1 cellular context compared by ENCODE assay signal in genomic region chr17:50151041-50151936, GRCh38.
TF ChIP-seq lines count a peak whose summit lies in the region.

No MANE protein-coding gene starts in this region.

TF ChIP-seq in GM12878, 131 proteins besides CTCF, POLR2A, EP300 and RAD21 (continues in another document):
- TF ChIP-seq MYC (IDR thresholded peaks at IDR 0.05; ENCODE audit: insufficient read depth, insufficient read length, insufficient replicate concordance, low read length, severe bottlenecking) (peak; percentile 37), SMARCA5 (IDR thresholded peaks at IDR 0.05) (peak; percentile 76; the same call in 1 of the 2 replicates), SUPT20H (IDR thresholded peaks at IDR 0.05; ENCODE audit: borderline replicate concordance, control insufficient read depth, low read depth, low read length) (no peak), TBL1XR1 (IDR thresholded peaks at IDR 0.05; ENCODE audit: low read depth, low read length) (0 out of 2 replicates have a peak, but pooled peaks have one; percentile 26), MYB (IDR thresholded peaks at IDR 0.05; ENCODE audit: borderline replicate concordance, low read depth, low read length) (no peak), POLR2AphosphoS2 (IDR thresholded peaks at IDR 0.05; ENCODE audit: low read depth, low read length) (no peak), CBX5 (IDR thresholded peaks at IDR 0.05; ENCODE audit: low read depth) (no peak), IRF5 (IDR thresholded peaks at IDR 0.05; ENCODE audit: borderline replicate concordance) (no peak), E2F4 (IDR thresholded peaks at IDR 0.05; ENCODE audit: low read depth, low read length) (no peak), TARDBP (IDR thresholded peaks at IDR 0.05; ENCODE audit: borderline replicate concordance) (no peak; the same call in 1 of the 2 replicates), NFYA (IDR thresholded peaks at IDR 0.05; ENCODE audit: borderline replicate concordance, low read depth, low read length) (no peak), EZH2 (IDR thresholded peaks at IDR 0.05; ENCODE audit: borderline replicate concordance, control insufficient read depth, low read depth, low read length) (no peak), SMC3 (IDR thresholded peaks at IDR 0.05; ENCODE audit: borderline replicate concordance, low read length) (no peak), PML (IDR thresholded peaks at IDR 0.05; ENCODE audit: low read length) (no peak), HDGF (IDR thresholded peaks at IDR 0.05) (peak; percentile 86), CEBPB (IDR thresholded peaks at IDR 0.05; ENCODE audit: borderline replicate concordance in 1 of 2, low read depth in 2 of 2, low read length in 2 of 2) (no peak), JUNB (IDR thresholded peaks at IDR 0.05) (no peak), ATF3 (IDR thresholded peaks at IDR 0.05; ENCODE audit: borderline replicate concordance, extremely low read depth, low read depth, low read length) (no peak), E4F1 (IDR thresholded peaks at IDR 0.05; ENCODE audit: borderline replicate concordance, partially characterized antibody) (no peak), IKZF2 (IDR thresholded peaks at IDR 0.05) (peak; percentile 25 to 46; a peak in 3 of 4 replicates), FOXK2 (IDR thresholded peaks at IDR 0.05) (no peak), EED (IDR thresholded peaks at IDR 0.05; ENCODE audit: low read depth) (no peak), CHD2 (IDR thresholded peaks at IDR 0.05; ENCODE audit: borderline replicate concordance, low read depth, low read length) (peak; percentile 31), PAX5 (IDR thresholded peaks at IDR 0.05; ENCODE audit: borderline replicate concordance, low read depth, low read length) (no peak), WRNIP1 (IDR thresholded peaks at IDR 0.05; ENCODE audit: borderline replicate concordance, low read depth, low read length) (no peak), TCF3 (IDR thresholded peaks at IDR 0.05; ENCODE audit: borderline replicate concordance, insufficient read depth, low read depth, low read length) (no peak), ZBTB4 (CRISPR knock-in tag; IDR thresholded peaks at IDR 0.05) (0 out of 2 replicates have a peak, but pooled peaks have one; percentile 3), MTA2 (IDR thresholded peaks at IDR 0.05; ENCODE audit: low read depth) (peak; percentile 46), SMAD5 (IDR thresholded peaks at IDR 0.05; ENCODE audit: low read depth) (no peak), BMI1 (IDR thresholded peaks at IDR 0.05; ENCODE audit: borderline replicate concordance) (no peak), ZNF687 (IDR thresholded peaks at IDR 0.05) (peak; percentile 9; the same call in 1 of the 2 replicates), POU2F2 (IDR thresholded peaks at IDR 0.05; ENCODE audit: borderline replicate concordance, low read depth, low read length) (0 out of 3 replicates have a peak, but pooled peaks have one; percentile 50), EGR1 (IDR thresholded peaks at IDR 0.05; ENCODE audit: borderline replicate concordance in 1 of 2, low read depth in 2 of 2, low read length in 2 of 2) (peak in 1 of 2 experiments; percentile 66; a peak in 1 of 3 replicates), SP1 (IDR thresholded peaks at IDR 0.05; ENCODE audit: low read depth, low read length) (peak; percentile 60)
- TF ChIP-seq, protein P1, sequence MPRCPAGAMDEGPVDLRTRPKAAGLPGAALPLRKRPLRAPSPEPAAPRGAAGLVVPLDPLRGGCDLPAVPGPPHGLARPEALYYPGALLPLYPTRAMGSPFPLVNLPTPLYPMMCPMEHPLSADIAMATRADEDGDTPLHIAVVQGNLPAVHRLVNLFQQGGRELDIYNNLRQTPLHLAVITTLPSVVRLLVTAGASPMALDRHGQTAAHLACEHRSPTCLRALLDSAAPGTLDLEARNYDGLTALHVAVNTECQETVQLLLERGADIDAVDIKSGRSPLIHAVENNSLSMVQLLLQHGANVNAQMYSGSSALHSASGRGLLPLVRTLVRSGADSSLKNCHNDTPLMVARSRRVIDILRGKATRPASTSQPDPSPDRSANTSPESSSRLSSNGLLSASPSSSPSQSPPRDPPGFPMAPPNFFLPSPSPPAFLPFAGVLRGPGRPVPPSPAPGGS (IDR thresholded peaks at IDR 0.05; ENCODE audit: borderline replicate concordance, insufficient read depth, low read depth, low read length, poor library complexity, severe bottlenecking): no peak
- TF ChIP-seq, protein P2, sequence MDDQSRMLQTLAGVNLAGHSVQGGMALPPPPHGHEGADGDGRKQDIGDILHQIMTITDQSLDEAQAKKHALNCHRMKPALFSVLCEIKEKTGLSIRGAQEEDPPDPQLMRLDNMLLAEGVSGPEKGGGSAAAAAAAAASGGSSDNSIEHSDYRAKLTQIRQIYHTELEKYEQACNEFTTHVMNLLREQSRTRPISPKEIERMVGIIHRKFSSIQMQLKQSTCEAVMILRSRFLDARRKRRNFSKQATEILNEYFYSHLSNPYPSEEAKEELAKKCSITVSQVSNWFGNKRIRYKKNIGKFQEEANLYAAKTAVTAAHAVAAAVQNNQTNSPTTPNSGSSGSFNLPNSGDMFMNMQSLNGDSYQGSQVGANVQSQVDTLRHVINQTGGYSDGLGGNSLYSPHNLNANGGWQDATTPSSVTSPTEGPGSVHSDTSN (IDR thresholded peaks at IDR 0.05; ENCODE audit: insufficient replicate concordance, low read depth, low read length): no peak
- TF ChIP-seq, protein P3, sequence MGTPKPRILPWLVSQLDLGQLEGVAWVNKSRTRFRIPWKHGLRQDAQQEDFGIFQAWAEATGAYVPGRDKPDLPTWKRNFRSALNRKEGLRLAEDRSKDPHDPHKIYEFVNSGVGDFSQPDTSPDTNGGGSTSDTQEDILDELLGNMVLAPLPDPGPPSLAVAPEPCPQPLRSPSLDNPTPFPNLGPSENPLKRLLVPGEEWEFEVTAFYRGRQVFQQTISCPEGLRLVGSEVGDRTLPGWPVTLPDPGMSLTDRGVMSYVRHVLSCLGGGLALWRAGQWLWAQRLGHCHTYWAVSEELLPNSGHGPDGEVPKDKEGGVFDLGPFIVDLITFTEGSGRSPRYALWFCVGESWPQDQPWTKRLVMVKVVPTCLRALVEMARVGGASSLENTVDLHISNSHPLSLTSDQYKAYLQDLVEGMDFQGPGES (IDR thresholded peaks at IDR 0.05): no peak
- TF ChIP-seq, protein P4, sequence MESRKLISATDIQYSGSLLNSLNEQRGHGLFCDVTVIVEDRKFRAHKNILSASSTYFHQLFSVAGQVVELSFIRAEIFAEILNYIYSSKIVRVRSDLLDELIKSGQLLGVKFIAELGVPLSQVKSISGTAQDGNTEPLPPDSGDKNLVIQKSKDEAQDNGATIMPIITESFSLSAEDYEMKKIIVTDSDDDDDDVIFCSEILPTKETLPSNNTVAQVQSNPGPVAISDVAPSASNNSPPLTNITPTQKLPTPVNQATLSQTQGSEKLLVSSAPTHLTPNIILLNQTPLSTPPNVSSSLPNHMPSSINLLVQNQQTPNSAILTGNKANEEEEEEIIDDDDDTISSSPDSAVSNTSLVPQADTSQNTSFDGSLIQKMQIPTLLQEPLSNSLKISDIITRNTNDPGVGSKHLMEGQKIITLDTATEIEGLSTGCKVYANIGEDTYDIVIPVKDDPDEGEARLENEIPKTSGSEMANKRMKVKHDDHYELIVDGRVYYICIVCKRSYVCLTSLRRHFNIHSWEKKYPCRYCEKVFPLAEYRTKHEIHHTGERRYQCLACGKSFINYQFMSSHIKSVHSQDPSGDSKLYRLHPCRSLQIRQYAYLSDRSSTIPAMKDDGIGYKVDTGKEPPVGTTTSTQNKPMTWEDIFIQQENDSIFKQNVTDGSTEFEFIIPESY (IDR thresholded peaks at IDR 0.05): no peak
